20 cellular contexts compared by ENCODE assay signal in genomic region chr7:83457022-83457892, GRCh38.
DNase-seq lines count a peak whose midpoint lies in the region; ATAC-seq and TF ChIP-seq lines count a peak whose summit lies in the region.
"Had no signal": no experiment of that assay in that cellular context is flagged by ENCODE, and none has a peak within 500 bp of the region (broad histone marks: within the 10 kb centered on the region; RNA-seq: fewer than 3 reads in every experiment).

No MANE protein-coding gene starts in this region.

- H3K27me3 Mint-ChIP-seq in CD8-positive, alpha-beta T cell (ENCODE audit: low read depth): no peaks in the 10 kb centered on the region
- H3K27me3 Mint-ChIP-seq in HFFc6 (ENCODE audit: insufficient read depth): peaks cover 18% of the 10 kb centered on the region
- H3K27me3 Mint-ChIP-seq: activated naive CD8-positive, alpha-beta T cell treated with anti-CD3 and anti-CD28 coated beads, Interleukin-2, amount 50 U/mL, for 24 hours; naive thymus-derived CD4-positive, alpha-beta T cell; T-helper 17 cell had no signal

- H3K23ac ChIP-seq in neuronal stem cell (ENCODE audit: low read depth, low read length, poor library complexity): no peak overlapping the region

- no peak overlapping the region for H3K4me3 Mint-ChIP-seq in CD8-positive, alpha-beta T cell
- no peak overlapping the region for H3K4me3 Mint-ChIP-seq in HFFc6
- H3K4me3 Mint-ChIP-seq: activated naive CD8-positive, alpha-beta T cell treated with anti-CD3 and anti-CD28 coated beads, Interleukin-2, amount 50 U/mL, for 24 hours; CD14-positive monocyte; naive thymus-derived CD4-positive, alpha-beta T cell; T-helper 17 cell had no signal

- no peak overlapping the region for H3K27ac Mint-ChIP-seq in CD8-positive, alpha-beta T cell
- H3K27ac Mint-ChIP-seq in HFFc6: no peak overlapping the region
- H3K27ac Mint-ChIP-seq: activated naive CD8-positive, alpha-beta T cell treated with anti-CD3 and anti-CD28 coated beads, Interleukin-2, amount 50 U/mL, for 24 hours; CD14-positive monocyte; naive thymus-derived CD4-positive, alpha-beta T cell; T-helper 17 cell had no signal

- ATAC-seq in GM18909 (IDR thresholded peaks at IDR 0.05; ENCODE audit: poor library complexity, unreplicated experiment) (peak; percentile 84), HG03060 (IDR thresholded peaks at IDR 0.05; ENCODE audit: low read depth, unreplicated experiment) (peak; percentile 51)
- ATAC-seq in CD8-positive, alpha-beta T cell: no peak
- ATAC-seq: activated naive CD8-positive, alpha-beta T cell treated with anti-CD3 and anti-CD28 coated beads, Interleukin-2, amount 50 U/mL, for 24 hours; naive thymus-derived CD4-positive, alpha-beta T cell; sciatic nerve; stimulated activated naive CD8-positive, alpha-beta T cell treated with anti-CD3 and anti-CD28 coated beads, Interleukin-15, Interleukin-2, amounts not matched to agents 100 U/mL and 50 U/mL, for 24 hours; T-helper 17 cell had no signal

- TF ChIP-seq CTCF in astrocyte of the spinal cord (IDR thresholded peaks at IDR 0.05; ENCODE audit: low read depth, low read length): no peak
- no peak for TF ChIP-seq CTCF in coronary artery (IDR thresholded peaks at IDR 0.05)
- no peak for TF ChIP-seq CTCF in CD8-positive, alpha-beta T cell (IDR thresholded peaks at IDR 0.05)
- TF ChIP-seq CTCF in HFFc6 (IDR thresholded peaks at IDR 0.05): no peak

- H3K18ac ChIP-seq in neuronal stem cell (ENCODE audit: low read length): no peak overlapping the region

- no peaks in the 10 kb centered on the region for H3K9me3 Mint-ChIP-seq in CD8-positive, alpha-beta T cell
- H3K9me3 Mint-ChIP-seq in HFFc6: no peaks in the 10 kb centered on the region

- peaks cover 0 to 1% of the 10 kb centered on the region in 2 donors for H3K4me1 ChIP-seq in neuronal stem cell (ENCODE audit: control insufficient read depth in 2 of 2, insufficient read depth in 1 of 2, low read depth in 1 of 2, low read length in 2 of 2)
- H3K4me1 ChIP-seq in CD8-positive, alpha-beta T cell (ENCODE audit: insufficient read depth, low read length): no peaks in the 10 kb centered on the region
- H3K4me1 ChIP-seq: esophagus muscularis mucosa had no signal

- in situ Hi-C loops in astrocyte of the spinal cord (cut with HindIII; ENCODE audit: low sequenced_read_pairs): no loop called here

- H2BK12ac ChIP-seq in neuronal stem cell (ENCODE audit: low read length): no peak overlapping the region

- H3K79me1 ChIP-seq in neuronal stem cell (ENCODE audit: low read depth, low read length): no peaks in the 10 kb centered on the region

- H3K14ac ChIP-seq in neuronal stem cell (ENCODE audit: low read length): no peak overlapping the region

- no peaks in the 10 kb centered on the region for H3K4me1 Mint-ChIP-seq in CD8-positive, alpha-beta T cell (ENCODE audit: low read depth)
- H3K4me1 Mint-ChIP-seq in HFFc6 (ENCODE audit: low read depth): no peaks in the 10 kb centered on the region
- H3K4me1 Mint-ChIP-seq: activated naive CD8-positive, alpha-beta T cell treated with anti-CD3 and anti-CD28 coated beads, Interleukin-2, amount 50 U/mL, for 24 hours; CD14-positive monocyte; naive thymus-derived CD4-positive, alpha-beta T cell; T-helper 17 cell had no signal

- H2AK5ac ChIP-seq in neuronal stem cell (ENCODE audit: low read depth, low read length): no peak overlapping the region

- H2BK15ac ChIP-seq in neuronal stem cell (ENCODE audit: low read length): no peak overlapping the region

- H3K36me3 Mint-ChIP-seq in CD8-positive, alpha-beta T cell: no peaks in the 10 kb centered on the region
- H3K36me3 Mint-ChIP-seq in HFFc6 (ENCODE audit: low read depth): no peaks in the 10 kb centered on the region
- H3K36me3 Mint-ChIP-seq: CD14-positive monocyte; naive thymus-derived CD4-positive, alpha-beta T cell had no signal

- H2BK5ac ChIP-seq in neuronal stem cell (ENCODE audit: low read length): no peak overlapping the region

- H3K9me3 ChIP-seq in neuronal stem cell (replicated peaks in 1 of 2; ENCODE audit: control insufficient read depth in 2 of 2, insufficient read depth in 1 of 2, low read depth in 1 of 2, low read length in 2 of 2): no peaks in the 10 kb centered on the region
- H3K9me3 ChIP-seq in CD8-positive, alpha-beta T cell (ENCODE audit: low read length): no peaks in the 10 kb centered on the region
- H3K9me3 ChIP-seq: esophagus muscularis mucosa had no signal

- CTCF ChIA-PET in CD8-positive, alpha-beta T cell (lab: Charles Lee): no interaction called here

- peaks cover 0 to 5% (median 0%) of the 10 kb centered on the region in 3 experiments for H3K27me3 ChIP-seq in neuronal stem cell (ENCODE audit: control insufficient read depth in 3 of 3, insufficient read depth in 3 of 3, low read depth in 1 of 3, low read length in 3 of 3)
- no peaks in the 10 kb centered on the region for H3K27me3 ChIP-seq in CD8-positive, alpha-beta T cell (ENCODE audit: insufficient read depth, low read length)
- H3K27me3 ChIP-seq: esophagus muscularis mucosa had no signal

- no peak overlapping the region for H4K91ac ChIP-seq in neuronal stem cell (ENCODE audit: low read depth, low read length, poor library complexity)

- H2AFZ ChIP-seq in neuronal stem cell (ENCODE audit: low read length): peak overlapping the region; percentile 17

- H3K4ac ChIP-seq in neuronal stem cell (ENCODE audit: low read length): no peak overlapping the region

- no peaks in the 10 kb centered on the region for H3K36me3 ChIP-seq in neuronal stem cell (replicated peaks in 1 of 2; ENCODE audit: control insufficient read depth in 2 of 2, insufficient read depth in 2 of 2, low read length in 2 of 2)
- H3K36me3 ChIP-seq in CD8-positive, alpha-beta T cell (ENCODE audit: insufficient read depth, low read length): no peaks in the 10 kb centered on the region
- H3K36me3 ChIP-seq: esophagus muscularis mucosa had no signal

- H3K27ac ChIP-seq in neuronal stem cell (replicated peaks; ENCODE audit: low read length) (no peak overlapping the region), coronary artery (no peak overlapping the region)
- H3K27ac ChIP-seq in CD8-positive, alpha-beta T cell (ENCODE audit: low read depth, low read length): no peak overlapping the region
- H3K27ac ChIP-seq: esophagus muscularis mucosa had no signal

- H2BK120ac ChIP-seq in neuronal stem cell (ENCODE audit: low read depth, low read length): no peak overlapping the region

- POLR2A ChIA-PET in CD8-positive, alpha-beta T cell (lab: Charles Lee): no interaction called here

- DNase-seq in astrocyte of the spinal cord (ENCODE audit: low read depth, low spot score) (peak; percentile 25), neuronal stem cell (ENCODE audit: low spot score) (no peak), coronary artery (ENCODE audit: low spot score) (no peak), HFFc6 (no peak), NCI-H1105 treated with DMSO at 0.1 percent for 48 hours (lab: John Stamatoyannopoulos, UW) (no peak)
- no peak for DNase-seq in CD8-positive, alpha-beta T cell
- DNase-seq: activated CD4-positive, alpha-beta T cell treated with anti-CD3 and anti-CD28 coated beads for 48 hours; activated naive CD8-positive, alpha-beta T cell treated with anti-CD3 and anti-CD28 coated beads, Interleukin-2, amount 50 U/mL, for 24 hours; activated T-cell treated with anti-CD3 and anti-CD28 coated beads, Interleukin-2, amount 50 U/mL, for 1 hour; hypothalamus; naive thymus-derived CD4-positive, alpha-beta T cell; NCI-H2029 treated with DMSO at 0.1 percent for 48 hours; NCI-H82; stimulated activated naive CD8-positive, alpha-beta T cell treated with anti-CD3 and anti-CD28 coated beads, Interleukin-15, Interleukin-2, amounts not matched to agents 100 U/mL and 50 U/mL, for 24 hours; T-helper 17 cell had no signal

- H3K4me3 ChIP-seq in astrocyte of the spinal cord (ENCODE audit: low read depth, low read length): no peak overlapping the region
- H3K4me3 ChIP-seq in neuronal stem cell (ENCODE audit: low read length in 2 of 2): no peak overlapping the region
- no peak overlapping the region for H3K4me3 ChIP-seq in coronary artery
- H3K4me3 ChIP-seq in CD8-positive, alpha-beta T cell (ENCODE audit: low read depth, low read length): no peak overlapping the region
- H3K4me3 ChIP-seq: esophagus muscularis mucosa had no signal

- no peak overlapping the region for H3K4me2 ChIP-seq in neuronal stem cell (ENCODE audit: insufficient read depth, low read length, poor library complexity, severe bottlenecking)

- no peak overlapping the region for H4K8ac ChIP-seq in neuronal stem cell (ENCODE audit: low read depth, low read length)

- no CpG with 5 or more reads among the region's 5 CpGs for WGBS in neuronal stem cell (ENCODE audit: extremely low coverage in 2 of 2, insufficient read length in 2 of 2, insufficient replicate concordance in 1 of 2), 2 donors

- intact Hi-C loops in CD8-positive, alpha-beta T cell (cut with DNase I, micrococcal nuclease): no loop called here

- no peak overlapping the region for H3K9ac ChIP-seq in neuronal stem cell (ENCODE audit: low read depth, low read length, poor library complexity)
